In the genomic region with DNA sequence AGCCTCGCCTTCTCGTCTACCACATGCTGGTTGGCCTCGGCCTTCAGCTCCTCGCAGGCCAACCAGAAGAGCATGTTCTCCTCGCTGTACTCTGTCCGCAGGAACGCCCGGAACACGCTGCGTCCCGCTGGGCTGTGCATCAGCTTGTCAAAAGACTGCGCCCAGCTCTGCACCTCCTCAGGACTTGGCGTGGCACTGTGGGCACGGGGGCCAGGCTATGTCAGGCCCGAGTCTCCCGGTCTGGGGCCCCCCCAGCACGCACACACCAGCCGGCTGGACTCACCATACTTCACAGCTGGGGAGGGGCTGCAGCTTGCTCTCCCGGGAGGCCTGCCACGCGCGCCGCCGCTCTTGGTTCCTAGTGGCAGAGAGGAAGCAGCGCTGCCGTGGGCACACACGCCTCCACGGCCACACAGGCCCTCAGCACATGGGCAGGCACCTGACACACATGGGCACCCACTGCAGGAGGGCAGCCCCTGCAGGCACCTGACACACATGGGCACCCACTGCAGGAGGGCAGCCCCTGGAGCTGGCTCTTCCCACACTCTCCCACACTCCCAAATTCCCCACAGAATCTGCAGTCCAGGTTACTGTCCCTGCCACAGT, we compare ENCODE assay signal across 1 cellular context.
A peak's percentile ranks its signal among the peaks of the same experiment; 100 is the strongest.
TF ChIP-seq lines count a peak whose summit lies in the region.

No MANE protein-coding gene starts in this region.

TF ChIP-seq in HepG2, 621 proteins besides CTCF, POLR2A, EP300 and RAD21:
- TF ChIP-seq MYNN (CRISPR knock-in tag; IDR thresholded peaks at IDR 0.05; ENCODE audit: low read depth) = no peak
- peak; percentile 6 for TF ChIP-seq AGO2 (optimal IDR thresholded peaks at IDR 0.05; ENCODE audit: low read depth, low read length)
- TF ChIP-seq HNRNPLL (IDR thresholded peaks at IDR 0.05; ENCODE audit: low read depth, low read length, poor library complexity, severe bottlenecking) = peak; percentile 38
- 0 out of 2 replicates have a peak, but pooled peaks have one; percentile 11 for TF ChIP-seq SALL1 (CRISPR knock-in tag; IDR thresholded peaks at IDR 0.05)
- peak; percentile 79 for TF ChIP-seq DNMT1 (CRISPR knock-in tag; IDR thresholded peaks at IDR 0.05)
- TF ChIP-seq, protein P1, sequence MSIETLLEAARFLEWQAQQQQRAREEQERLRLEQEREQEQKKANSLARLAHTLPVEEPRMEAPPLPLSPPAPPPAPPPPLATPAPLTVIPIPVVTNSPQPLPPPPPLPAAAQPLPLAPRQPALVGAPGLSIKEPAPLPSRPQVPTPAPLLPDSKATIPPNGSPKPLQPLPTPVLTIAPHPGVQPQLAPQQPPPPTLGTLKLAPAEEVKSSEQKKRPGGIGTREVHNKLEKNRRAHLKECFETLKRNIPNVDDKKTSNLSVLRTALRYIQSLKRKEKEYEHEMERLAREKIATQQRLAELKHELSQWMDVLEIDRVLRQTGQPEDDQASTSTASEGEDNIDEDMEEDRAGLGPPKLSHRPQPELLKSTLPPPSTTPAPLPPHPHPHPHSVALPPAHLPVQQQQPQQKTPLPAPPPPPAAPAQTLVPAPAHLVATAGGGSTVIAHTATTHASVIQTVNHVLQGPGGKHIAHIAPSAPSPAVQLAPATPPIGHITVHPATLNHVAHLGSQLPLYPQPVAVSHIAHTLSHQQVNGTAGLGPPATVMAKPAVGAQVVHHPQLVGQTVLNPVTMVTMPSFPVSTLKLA (IDR thresholded peaks at IDR 0.05) = peak; percentile 96
- no peak for TF ChIP-seq ZNF292 (CRISPR knock-in tag; IDR thresholded peaks at IDR 0.05; ENCODE audit: borderline replicate concordance, low read depth)
- 0 out of 2 replicates have a peak, but pooled peaks have one; percentile 50 for TF ChIP-seq EED (CRISPR knock-in tag; IDR thresholded peaks at IDR 0.05)
TF ChIP-seq in HepG2: peak in this region for 6.
